22 cellular contexts compared by ENCODE assay signal in genomic region chr4:21001490-21001889, GRCh38.
A peak's percentile ranks its signal among the peaks of the same experiment; 100 is the strongest.
DNase-seq lines count a peak whose midpoint lies in the region; ATAC-seq and TF ChIP-seq lines count a peak whose summit lies in the region.
"Had no signal": no experiment of that assay in that cellular context is flagged by ENCODE, and none has a peak within 500 bp of the region (broad histone marks: within the 10 kb centered on the region; RNA-seq: fewer than 3 reads in every experiment).

No MANE protein-coding gene starts in this region.

- peaks cover 3 to 5% of the 10 kb centered on the region in 2 donors for H3K9me3 Mint-ChIP-seq in natural killer cell
- H3K9me3 Mint-ChIP-seq in natural killer cell treated with Interleukin-12 subunit alpha and Interleukin-12 subunit beta and Interleukin-15 and Interleukin-18, amount 100 ng/mL, for 72 hours: peaks cover 6% of the 10 kb centered on the region
- H3K9me3 Mint-ChIP-seq: H9 had no signal

- H3K4me3 Mint-ChIP-seq in natural killer cell: no peak overlapping the region
- H3K4me3 Mint-ChIP-seq in natural killer cell treated with Interleukin-12 subunit alpha and Interleukin-12 subunit beta and Interleukin-15 and Interleukin-18, amount 100 ng/mL, for 72 hours: no peak overlapping the region
- H3K4me3 Mint-ChIP-seq: H9, IgD-negative memory B cell had no signal

- DNase-seq in natural killer cell (no peak), OCI-M1 (lab: John Stamatoyannopoulos, UW) (peak; percentile 77), left colon (no peak), T1000 (lab: John Stamatoyannopoulos, UW) (no peak), A172 (ENCODE audit: low spot score) (no peak)
- DNase-seq in natural killer cell treated with Interleukin-12 subunit alpha and Interleukin-12 subunit beta and Interleukin-15 and Interleukin-18, amount 100 ng/mL, for 72 hours (ENCODE audit: low spot score): no peak
- DNase-seq: DMS79, H9, Kasumi-1, MM.1S, NCI-H1092 treated with DMSO at 0.1 percent for 48 hours, NCI-H146, NCI-H2029 treated with DMSO at 0.1 percent for 48 hours, NCI-H226, NCI-H524 treated with DMSO at 0.1 percent for 48 hours, Peyer's patch, SW 1271 had no signal

- H3K27ac Mint-ChIP-seq in natural killer cell: peak overlapping the region; percentile 29 to 30
- H3K27ac Mint-ChIP-seq in natural killer cell treated with Interleukin-12 subunit alpha and Interleukin-12 subunit beta and Interleukin-15 and Interleukin-18, amount 100 ng/mL, for 72 hours: peak overlapping the region in 1 of 2 donors; percentile 11
- H3K27ac Mint-ChIP-seq: H9, IgD-negative memory B cell had no signal

- peaks cover 2 to 8% of the 10 kb centered on the region in 2 donors for H3K27me3 Mint-ChIP-seq in natural killer cell (ENCODE audit: low read depth in 2 of 2)
- H3K27me3 Mint-ChIP-seq in natural killer cell treated with Interleukin-12 subunit alpha and Interleukin-12 subunit beta and Interleukin-15 and Interleukin-18, amount 100 ng/mL, for 72 hours: peaks cover 0 to 2% of the 10 kb centered on the region in 2 donors
- H3K27me3 Mint-ChIP-seq: IgD-negative memory B cell had no signal

- H3K4me1 Mint-ChIP-seq in natural killer cell: peaks cover 18 to 24% of the 10 kb centered on the region in 2 donors
- peaks cover 0 to 6% of the 10 kb centered on the region in 2 donors for H3K4me1 Mint-ChIP-seq in natural killer cell treated with Interleukin-12 subunit alpha and Interleukin-12 subunit beta and Interleukin-15 and Interleukin-18, amount 100 ng/mL, for 72 hours (ENCODE audit: low read depth in 2 of 2)
- H3K4me1 Mint-ChIP-seq: H9, IgD-negative memory B cell had no signal

- TF ChIP-seq CTCF in natural killer cell (IDR thresholded peaks at IDR 0.05): no peak

- peaks cover 7% of the 10 kb centered on the region for H3K36me3 Mint-ChIP-seq in natural killer cell
- H3K36me3 Mint-ChIP-seq in natural killer cell treated with Interleukin-12 subunit alpha and Interleukin-12 subunit beta and Interleukin-15 and Interleukin-18, amount 100 ng/mL, for 72 hours: peaks cover 17% of the 10 kb centered on the region
- H3K36me3 Mint-ChIP-seq: IgD-negative memory B cell had no signal

- intact Hi-C loops in natural killer cell (cut with micrococcal nuclease) (no loop called here), left colon (cut with DNase I, micrococcal nuclease) (no loop called here)

- ATAC-seq in natural killer cell (no peak), left colon (peak; percentile 64), HG03108 (IDR thresholded peaks at IDR 0.05; ENCODE audit: unreplicated experiment) (no peak), HG03378 (IDR thresholded peaks at IDR 0.05; ENCODE audit: unreplicated experiment) (no peak)
- ATAC-seq in natural killer cell treated with Interleukin-12 subunit alpha and Interleukin-12 subunit beta and Interleukin-15 and Interleukin-18, amount 100 ng/mL, for 72 hours: no peak
- ATAC-seq: A549, Right ventricle myocardium inferior had no signal
